In genomic region chr15:90552929-90553211, GRCh38 we compare ENCODE assay signal across 15 cellular contexts. TPM values are rescaled to one million over a fixed set of nuclear protein-coding genes. Genes with fewer than 3 reads are reported as not detected.
DNase-seq lines count a peak whose midpoint lies in the region; FAIRE-seq and TF ChIP-seq lines count a peak whose summit lies in the region.
"Had no signal": no experiment of that assay in that cellular context is flagged by ENCODE, and none has a peak within 500 bp of the region (broad histone marks: within the 10 kb centered on the region; RNA-seq: fewer than 3 reads in every experiment).

No MANE protein-coding gene starts in this region.

- TF ChIP-seq CTCF in chondrocyte (IDR thresholded peaks at IDR 0.05), result no peak
- TF ChIP-seq CTCF in suprapubic skin (IDR thresholded peaks at IDR 0.05), result no peak
- no peak for TF ChIP-seq CTCF in nephron progenitor cell (IDR thresholded peaks at IDR 0.05)
- TF ChIP-seq CTCF in D721Med (IDR thresholded peaks at IDR 0.05; ENCODE audit: insufficient read depth, missing control alignments), result no peak

- no peak overlapping the region for H3K4me3 ChIP-seq in SJCRH30
- no peak overlapping the region for H3K4me3 ChIP-seq in muscle layer of colon (ENCODE audit: low read depth in 1 of 2, low read length in 2 of 2)
- H3K4me3 ChIP-seq in suprapubic skin, result no peak overlapping the region
- no peak overlapping the region for H3K4me3 ChIP-seq in HAP-1

- H3K27ac Mint-ChIP-seq in chondrocyte (ENCODE audit: unreplicated experiment) (peak overlapping the region; percentile 95), nephron progenitor cell (no peak overlapping the region)

- FAIRE-seq in D721Med (lab: Jason Lieb, UNC), result no peak

- 40% methylated on average over 1 of the region's 1 CpG for WGBS in suprapubic skin

- TF ChIP-seq EP300 in suprapubic skin (IDR thresholded peaks at IDR 0.05), result no peak

- H3K36me3 ChIP-seq in SJCRH30 (no peaks in the 10 kb centered on the region; the same call in 1 of the 2 replicates), muscle layer of colon (ENCODE audit: insufficient read depth, low read length) (peaks cover 4% of the 10 kb centered on the region), suprapubic skin (peaks cover 4% of the 10 kb centered on the region), HAP-1 (replicated peaks) (no peaks in the 10 kb centered on the region)

- H3K27me3 ChIP-seq in SJCRH30, result no peaks in the 10 kb centered on the region
- no peaks in the 10 kb centered on the region for H3K27me3 ChIP-seq in muscle layer of colon (ENCODE audit: control insufficient read depth in 1 of 2, insufficient read depth in 2 of 2, low read length in 2 of 2)
- H3K27me3 ChIP-seq in suprapubic skin, result no peaks in the 10 kb centered on the region
- H3K27me3 ChIP-seq in HAP-1 (ENCODE audit: low read depth), result no peaks in the 10 kb centered on the region

- H3K4me1 ChIP-seq in SJCRH30 (peaks cover 18% of the 10 kb centered on the region), muscle layer of colon (ENCODE audit: insufficient read depth, low read length) (peaks cover 29% of the 10 kb centered on the region), suprapubic skin (peaks cover 21% of the 10 kb centered on the region), HAP-1 (no peaks in the 10 kb centered on the region)

- H3K4me1 Mint-ChIP-seq in chondrocyte (ENCODE audit: low read depth) (peaks cover 48% of the 10 kb centered on the region), nephron progenitor cell (peaks cover 15% of the 10 kb centered on the region)

- H3K4me3 Mint-ChIP-seq in chondrocyte (ENCODE audit: unreplicated experiment) (peak overlapping the region; percentile 48), nephron progenitor cell (no peak overlapping the region)
- H3K4me3 Mint-ChIP-seq: CD8-positive, alpha-beta memory T cell; stimulated activated naive B cell treated with anti-CD40 and anti-IgM and Interleukin-4, amounts not matched to agents 10 μg/mL and 1 μg/mL and 100 μg/mL, for 72 hours had no signal

- peaks cover 1% of the 10 kb centered on the region for H3K36me3 Mint-ChIP-seq in chondrocyte (ENCODE audit: low read depth)
- H3K36me3 Mint-ChIP-seq in nephron progenitor cell (ENCODE audit: low read depth), result peaks cover 18% of the 10 kb centered on the region

- peak overlapping the region; percentile 87 for H3K27ac ChIP-seq in SJCRH30
- peak overlapping the region; percentile 41 for H3K27ac ChIP-seq in muscle layer of colon (ENCODE audit: low read depth, low read length)
- peak overlapping the region; percentile 72 for H3K27ac ChIP-seq in suprapubic skin

- no peak overlapping the region for H3K9ac ChIP-seq in muscle layer of colon (ENCODE audit: low read length)

- in situ Hi-C loops in HAP-1 (cut with MboI; ENCODE audit: low sequenced_read_pairs), result no loop called here

- no peaks in the 10 kb centered on the region for H3K9me3 ChIP-seq in SJCRH30 (replicated peaks)
- no peaks in the 10 kb centered on the region for H3K9me3 ChIP-seq in muscle layer of colon (ENCODE audit: low read length)
- no peaks in the 10 kb centered on the region for H3K9me3 ChIP-seq in suprapubic skin
- H3K9me3 ChIP-seq in HAP-1, result no peaks in the 10 kb centered on the region

- TF ChIP-seq POLR2A in suprapubic skin (IDR thresholded peaks at IDR 0.05), result no peak

- H3K27me3 Mint-ChIP-seq in chondrocyte (ENCODE audit: low read depth) (no peaks in the 10 kb centered on the region), nephron progenitor cell (ENCODE audit: low read depth, poor library complexity) (no peaks in the 10 kb centered on the region)
- H3K27me3 Mint-ChIP-seq: stimulated activated naive B cell treated with anti-CD40 and anti-IgM and Interleukin-4, amounts not matched to agents 10 μg/mL and 1 μg/mL and 100 μg/mL, for 72 hours had no signal

- H3K9me3 Mint-ChIP-seq in chondrocyte (ENCODE audit: low read depth) (no peaks in the 10 kb centered on the region), nephron progenitor cell (no peaks in the 10 kb centered on the region)
- H3K9me3 Mint-ChIP-seq: CD8-positive, alpha-beta memory T cell; stimulated activated naive B cell treated with anti-CD40 and anti-IgM and Interleukin-4, amounts not matched to agents 10 μg/mL and 1 μg/mL and 100 μg/mL, for 72 hours had no signal

- DNase-seq in SJCRH30 (no peak), chondrocyte (ENCODE audit: low spot score) (no peak), suprapubic skin (ENCODE audit: low spot score in 2 of 2) (no peak), nephron progenitor cell (no peak), D721Med (ENCODE audit: insufficient read length, low spot score) (no peak), HAP-1 (ENCODE audit: low spot score in 2 of 2) (no peak), SHP77 treated with DMSO at 0.1 percent for 48 hours (lab: John Stamatoyannopoulos, UW) (no peak)
- DNase-seq: activated CD4-positive, alpha-beta T cell treated with anti-CD3 and anti-CD28 coated beads, Interleukin-2, amount 50 U/mL, for 48 hours; activated gamma-delta T cell treated with Interleukin-2 at 50 U/mL for 16 hours; CD8-positive, alpha-beta memory T cell; cortex of kidney; NCI-H510A; stimulated activated naive B cell treated with anti-CD40 and anti-IgM and Interleukin-4, amounts not matched to agents 10 μg/mL and 1 μg/mL and 100 μg/mL, for 72 hours; T1000 had no signal

RNA-seq across cellular contexts. Expression of gene CRTC3, which starts 23.1 kb away (rescaled TPM):
- total RNA-seq in SJCRH30 (2014; rRNA removed; shearing (Covaris generic)), result 13.4 and 15.5 TPM in 2 replicates
- total RNA-seq in chondrocyte (33.8 to 39.7 TPM (median 37.7 TPM) in 3 replicates), suprapubic skin (10 to 100 TPM; 23.6 to 50.4 (median 33.4) TPM)
